23 cellular contexts compared by ENCODE assay signal in genomic region chr14:92556863-92557543, GRCh38. TPM values are rescaled to one million over a fixed set of nuclear protein-coding genes. Genes with fewer than 3 reads are reported as not detected.
A peak's percentile ranks its signal among the peaks of the same experiment; 100 is the strongest.
DNase-seq lines count a peak whose midpoint lies in the region; ATAC-seq and TF ChIP-seq lines count a peak whose summit lies in the region.
"Had no signal": no experiment of that assay in that cellular context is flagged by ENCODE, and none has a peak within 500 bp of the region (broad histone marks: within the 10 kb centered on the region; RNA-seq: fewer than 3 reads in every experiment).

No MANE protein-coding gene starts in this region.

- peaks cover 56% of the 10 kb centered on the region for H3K4me1 Mint-ChIP-seq in activated naive CD4-positive, alpha-beta T cell treated with anti-CD3 and anti-CD28 coated beads, Interleukin-2, amount 50 U/mL, for 24 hours
- peaks cover 47 to 65% (median 62%) of the 10 kb centered on the region in 3 donors for H3K4me1 Mint-ChIP-seq in T-cell
- peaks cover 7% of the 10 kb centered on the region for H3K4me1 Mint-ChIP-seq in nephron progenitor cell

- TF ChIP-seq CTCF in nephron progenitor cell (IDR thresholded peaks at IDR 0.05): no peak

- POLR2A ChIA-PET in T-cell (lab: Charles Lee): no interaction called here

- no peak for DNase-seq in activated naive CD4-positive, alpha-beta T cell (lab: John Stamatoyannopoulos, UW)
- DNase-seq in T-cell (peak in 4 of 34 experiments; percentile 15 to 40 (median 28)), left lobe of liver (ENCODE audit: low spot score) (no peak), nephron progenitor cell (no peak)
- DNase-seq: body of pancreas; DND-41; effector memory CD4-positive, alpha-beta T cell; H7; Karpas-422; kidney glomerular epithelial cell; mesenchymal stem cell; naive B cell; NCI-H1048; NCI-H2029 treated with DMSO at 0.1 percent for 48 hours; sigmoid colon; SJCRH30; thyroid gland; WERI-Rb-1 had no signal

- H3K9me3 Mint-ChIP-seq in activated naive CD4-positive, alpha-beta T cell treated with anti-CD3 and anti-CD28 coated beads, Interleukin-2, amount 50 U/mL, for 24 hours: no peaks in the 10 kb centered on the region
- H3K9me3 Mint-ChIP-seq in T-cell: no peaks in the 10 kb centered on the region
- H3K9me3 Mint-ChIP-seq in nephron progenitor cell: no peaks in the 10 kb centered on the region
- H3K9me3 Mint-ChIP-seq: naive B cell; T-helper 1 cell treated with Interleukin-12 subunit alpha and Interleukin-12 subunit beta and Interleukin-4 antibody, amounts not matched to agents 30 μg/mL and 1 μg/mL, for 36 hours had no signal

- peak overlapping the region; percentile 8 for H3K4me3 Mint-ChIP-seq in activated naive CD4-positive, alpha-beta T cell treated with anti-CD3 and anti-CD28 coated beads, Interleukin-2, amount 50 U/mL, for 24 hours
- H3K4me3 Mint-ChIP-seq in T-cell (peak overlapping the region in 2 of 3 donors; percentile 7 to 58), nephron progenitor cell (no peak overlapping the region)
- H3K4me3 Mint-ChIP-seq: T-helper 1 cell treated with Interleukin-12 subunit alpha and Interleukin-12 subunit beta and Interleukin-4 antibody, amounts not matched to agents 30 μg/mL and 1 μg/mL, for 36 hours had no signal

- peak overlapping the region; percentile 95 for H3K27ac Mint-ChIP-seq in activated naive CD4-positive, alpha-beta T cell treated with anti-CD3 and anti-CD28 coated beads, Interleukin-2, amount 50 U/mL, for 24 hours
- H3K27ac Mint-ChIP-seq in T-cell (peak overlapping the region; percentile 74 to 78), nephron progenitor cell (no peak overlapping the region)

- peak; percentile 50 to 71 (median 57) for ATAC-seq in T-cell (replicated peaks in 1 of 4)
- ATAC-seq in left lobe of liver: peak; percentile 77
- no peak for ATAC-seq in GM21619 (IDR thresholded peaks at IDR 0.05; ENCODE audit: unreplicated experiment)
- ATAC-seq in HG03196 (IDR thresholded peaks at IDR 0.05; ENCODE audit: unreplicated experiment): no peak
- ATAC-seq: body of pancreas had no signal

- CTCF ChIA-PET in T-cell (lab: Charles Lee): no interaction called here

- H3K36me3 Mint-ChIP-seq in activated naive CD4-positive, alpha-beta T cell treated with anti-CD3 and anti-CD28 coated beads, Interleukin-2, amount 50 U/mL, for 24 hours: no peaks in the 10 kb centered on the region
- H3K36me3 Mint-ChIP-seq in T-cell: peaks cover 11% of the 10 kb centered on the region
- no peaks in the 10 kb centered on the region for H3K36me3 Mint-ChIP-seq in nephron progenitor cell (ENCODE audit: low read depth)

- no peaks in the 10 kb centered on the region for H3K27me3 Mint-ChIP-seq in activated naive CD4-positive, alpha-beta T cell treated with anti-CD3 and anti-CD28 coated beads, Interleukin-2, amount 50 U/mL, for 24 hours
- no peaks in the 10 kb centered on the region for H3K27me3 Mint-ChIP-seq in T-cell
- peaks cover 8% of the 10 kb centered on the region for H3K27me3 Mint-ChIP-seq in nephron progenitor cell (ENCODE audit: low read depth, poor library complexity)

RNA-seq across cellular contexts. Expression of gene RIN3, which starts 43.4 kb away (rescaled TPM):
- total RNA-seq in T-cell (100 to 1,000 TPM in 2 of 5 donors, 10 to 100 TPM in 3; 89.9 to 107 (median 97.0) TPM), left lobe of liver (20.2 TPM)
- total RNA-seq: HT-29, SJCRH30 had no signal

Comparison
In these comparisons a context has a peak if more than half of its experiments do, and no peak if none do; other contexts are left out.
1. ATAC-seq: peak in T-cell (4 of 4) and left lobe of liver (single experiment); none in GM21619 (single experiment) and HG03196 (single experiment).